Comparison of ENCODE assay signal across 7 cellular contexts in the genomic region with DNA sequence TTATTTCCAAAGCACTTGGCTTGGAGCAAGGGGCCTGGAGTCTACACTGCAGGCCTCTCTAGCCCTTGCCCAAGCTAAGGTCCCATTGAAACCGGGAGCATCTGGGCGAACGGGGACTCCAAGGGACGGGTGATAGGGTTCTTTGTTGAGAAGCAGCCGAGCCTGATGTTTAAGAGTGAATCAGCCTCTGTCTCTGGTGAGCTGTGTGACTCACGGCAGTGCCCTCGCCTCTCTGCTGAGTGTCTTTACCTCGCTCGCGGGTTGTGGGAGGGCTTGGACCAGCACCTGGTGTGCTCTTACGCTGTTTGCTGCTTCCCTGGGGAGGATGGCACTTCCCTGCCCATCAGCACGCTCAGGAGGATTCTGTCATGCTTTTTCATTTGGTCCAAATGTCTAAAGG. TPM values are rescaled to one million over a fixed set of nuclear protein-coding genes. Genes with fewer than 3 reads are reported as not detected.
DNase-seq lines count a peak whose midpoint lies in the region; ATAC-seq and TF ChIP-seq lines count a peak whose summit lies in the region.

No MANE protein-coding gene starts in this region.

- no peaks in the 10 kb centered on the region for H3K9me3 ChIP-seq in neural progenitor cell (ENCODE audit: low read depth)

- H3K27ac Mint-ChIP-seq in GM23338 (no peak overlapping the region), neural progenitor cell (no peak overlapping the region)
- peak overlapping the region; percentile 81 for H3K27ac Mint-ChIP-seq in dendritic cell treated with granulocyte-macrophage colony-stimulating factor and Interleukin-4, amounts not matched to agents 40 ng/mL and 50 ng/mL, for 4 days

- H3K4me2 ChIP-seq in GM23338 (peak overlapping the region; percentile 99), neural progenitor cell (peak overlapping the region; percentile 95)

- H3K9ac ChIP-seq in neural progenitor cell: no peak overlapping the region

- TF ChIP-seq CTCF in GM23338 (conservative IDR thresholded peaks at IDR 0.05; ENCODE audit: low read depth in 2 of 2): no peak
- no peak for TF ChIP-seq CTCF in RWPE1 (conservative IDR thresholded peaks at IDR 0.05; ENCODE audit: low read depth)
- no peak for TF ChIP-seq CTCF in neural progenitor cell (IDR thresholded peaks at IDR 0.05)
- TF ChIP-seq CTCF in GM20000 (IDR thresholded peaks at IDR 0.05; ENCODE audit: extremely low read depth, missing control alignments): no peak

- H3K27me3 ChIP-seq in GM23338 (ENCODE audit: insufficient read depth) (no peaks in the 10 kb centered on the region), neural progenitor cell (no peaks in the 10 kb centered on the region)

- H3K4me1 Mint-ChIP-seq in GM23338: peaks cover 12% of the 10 kb centered on the region
- peaks cover 39% of the 10 kb centered on the region for H3K4me1 Mint-ChIP-seq in dendritic cell treated with granulocyte-macrophage colony-stimulating factor and Interleukin-4, amounts not matched to agents 40 ng/mL and 50 ng/mL, for 4 days (ENCODE audit: low read depth)
- H3K4me1 Mint-ChIP-seq in neural progenitor cell: peaks cover 23% of the 10 kb centered on the region

- H3K27me3 Mint-ChIP-seq in GM23338 (ENCODE audit: insufficient read depth, low read depth, poor library complexity) (peaks cover 16% of the 10 kb centered on the region), neural progenitor cell (ENCODE audit: insufficient read depth, low read depth) (peaks cover 7% of the 10 kb centered on the region)
- no peaks in the 10 kb centered on the region for H3K27me3 Mint-ChIP-seq in dendritic cell treated with granulocyte-macrophage colony-stimulating factor and Interleukin-4, amounts not matched to agents 40 ng/mL and 50 ng/mL, for 4 days

- H3K36me3 ChIP-seq in GM23338 (ENCODE audit: insufficient read depth): no peaks in the 10 kb centered on the region
- H3K36me3 ChIP-seq in neural progenitor cell: no peaks in the 10 kb centered on the region

- intact Hi-C loops in dendritic cell treated with granulocyte-macrophage colony-stimulating factor and Interleukin-4, amounts not matched to agents 40 ng/mL and 50 ng/mL, for 4 days (cut with micrococcal nuclease): no loop called here

- no peaks in the 10 kb centered on the region; the same call in 2 of the 3 replicates for H3K9me3 Mint-ChIP-seq in GM23338
- H3K9me3 Mint-ChIP-seq in dendritic cell treated with granulocyte-macrophage colony-stimulating factor and Interleukin-4, amounts not matched to agents 40 ng/mL and 50 ng/mL, for 4 days: no peaks in the 10 kb centered on the region
- no peaks in the 10 kb centered on the region for H3K9me3 Mint-ChIP-seq in neural progenitor cell

- H4K20me1 ChIP-seq in GM23338 (replicated peaks; ENCODE audit: insufficient read depth): peaks cover 8% of the 10 kb centered on the region; the same call in 1 of the 2 replicates
- peaks cover 27% of the 10 kb centered on the region for H4K20me1 ChIP-seq in neural progenitor cell (ENCODE audit: low read depth)

- DNase-seq in GM23338 (ENCODE audit: low spot score) (no peak), RWPE1 (ENCODE audit: low spot score) (peak; percentile 86), neural progenitor cell (ENCODE audit: low spot score) (no peak), NCI-H1092 treated with DMSO at 0.1 percent for 48 hours (lab: John Stamatoyannopoulos, UW) (no peak), NCI-H2227 treated with DMSO at 0.1 percent for 48 hours (lab: John Stamatoyannopoulos, UW) (no peak), GM20000 (ENCODE audit: low spot score) (no peak)

- H3K79me2 ChIP-seq in GM23338 (replicated peaks; ENCODE audit: insufficient read depth): peaks cover 48% of the 10 kb centered on the region
- H3K79me2 ChIP-seq in neural progenitor cell (ENCODE audit: low read depth): peaks cover 50% of the 10 kb centered on the region

- H3F3A ChIP-seq in GM23338 (replicated peaks; ENCODE audit: low read depth) (peaks cover 18% of the 10 kb centered on the region), neural progenitor cell (ENCODE audit: low read depth) (peaks cover 1% of the 10 kb centered on the region)

- H3K4me3 ChIP-seq in GM23338 (peak overlapping the region; percentile 96), neural progenitor cell (peak overlapping the region; percentile 74)

- H3K4me3 Mint-ChIP-seq in GM23338 (peak overlapping the region; percentile 92), neural progenitor cell (peak overlapping the region; percentile 90)
- H3K4me3 Mint-ChIP-seq in dendritic cell treated with granulocyte-macrophage colony-stimulating factor and Interleukin-4, amounts not matched to agents 40 ng/mL and 50 ng/mL, for 4 days: peak overlapping the region; percentile 85

- CTCF ChIA-PET in RWPE1 (lab: Yijun Ruan, JAX): interaction anchor here (0.9 kb wide), 1 partner anchor 17 kb away, joined by 3 read pairs; no protein-coding TSS in a partner anchor

- POLR2A ChIA-PET in RWPE1 (lab: Yijun Ruan, JAX; ENCODE audit: low non-redundant PET): interaction anchor here (1.0 to 1.3 kb wide), 2 partner anchors 11 to 18 kb away, joined by 3 to 6 read pairs; partner anchors contain the start of gene MRPL12

- no peak overlapping the region for H2AFZ ChIP-seq in GM23338
- no peak overlapping the region for H2AFZ ChIP-seq in neural progenitor cell (replicated peaks)

- H3K4me1 ChIP-seq in GM23338 (ENCODE audit: insufficient read depth) (peaks cover 6% of the 10 kb centered on the region), neural progenitor cell (peaks cover 10% of the 10 kb centered on the region)

- H3K9me2 ChIP-seq in GM23338 (ENCODE audit: insufficient read depth): no peaks in the 10 kb centered on the region

- ATAC-seq in GM23338: no peak

- H3K27ac ChIP-seq in GM23338 (ENCODE audit: low read depth): no peak overlapping the region
- peak overlapping the region; percentile 91 for H3K27ac ChIP-seq in RWPE1
- H3K27ac ChIP-seq in neural progenitor cell: no peak overlapping the region

- H3K36me3 Mint-ChIP-seq in GM23338 (ENCODE audit: low read depth) (peaks cover 44% of the 10 kb centered on the region), neural progenitor cell (peaks cover 10% of the 10 kb centered on the region)
- peaks cover 83% of the 10 kb centered on the region for H3K36me3 Mint-ChIP-seq in dendritic cell treated with granulocyte-macrophage colony-stimulating factor and Interleukin-4, amounts not matched to agents 40 ng/mL and 50 ng/mL, for 4 days (ENCODE audit: low read depth)

TF ChIP-seq in GM23338, 12 proteins besides CTCF, POLR2A, EP300 and RAD21 (continues in another document):
- TF ChIP-seq STAT1 (IDR thresholded peaks at IDR 0.05; ENCODE audit: unreplicated experiment) (no peak), EZH2phosphoT487 (IDR thresholded peaks at IDR 0.05; ENCODE audit: unreplicated experiment) (no peak), ZNF114 (CRISPR knock-in tag; IDR thresholded peaks at IDR 0.05) (no peak), EZH2 (IDR thresholded peaks at IDR 0.05; ENCODE audit: low read depth, unreplicated experiment) (no peak), NANOG (IDR thresholded peaks at IDR 0.05; ENCODE audit: borderline replicate concordance) (no peak), CREB1 (CRISPR knock-in tag; IDR thresholded peaks at IDR 0.05; ENCODE audit: low read depth) (no peak), ZNF331 (CRISPR knock-in tag; IDR thresholded peaks at IDR 0.05; ENCODE audit: low read depth) (no peak), JUNB (IDR thresholded peaks at IDR 0.05; ENCODE audit: unreplicated experiment) (no peak), POLR2AphosphoS5 (IDR thresholded peaks at IDR 0.05; ENCODE audit: low read depth) (no peak)
- TF ChIP-seq, protein P1, sequence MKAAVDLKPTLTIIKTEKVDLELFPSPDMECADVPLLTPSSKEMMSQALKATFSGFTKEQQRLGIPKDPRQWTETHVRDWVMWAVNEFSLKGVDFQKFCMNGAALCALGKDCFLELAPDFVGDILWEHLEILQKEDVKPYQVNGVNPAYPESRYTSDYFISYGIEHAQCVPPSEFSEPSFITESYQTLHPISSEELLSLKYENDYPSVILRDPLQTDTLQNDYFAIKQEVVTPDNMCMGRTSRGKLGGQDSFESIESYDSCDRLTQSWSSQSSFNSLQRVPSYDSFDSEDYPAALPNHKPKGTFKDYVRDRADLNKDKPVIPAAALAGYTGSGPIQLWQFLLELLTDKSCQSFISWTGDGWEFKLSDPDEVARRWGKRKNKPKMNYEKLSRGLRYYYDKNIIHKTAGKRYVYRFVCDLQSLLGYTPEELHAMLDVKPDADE (IDR thresholded peaks at IDR 0.05): no peak

RNA-seq across cellular contexts. Expression of gene HGS, which starts 1.3 kb away (rescaled TPM):
- 66.9 and 90.2 TPM in 2 replicates for total RNA-seq in GM23338 (2014; rRNA removed; shearing (Covaris generic))
- polyA plus RNA-seq in GM23338 (2016; fragmentation: Nextera tagmentation; extraction: Ambion mirVana): 59.0 and 59.4 TPM in 2 replicates
- total RNA-seq in neural progenitor cell (ENCODE audit: low replicate concordance): 46.2 and 79.3 TPM in 2 replicates

RNA-seq across cellular contexts. Expression of gene ARL16, which starts 1.5 kb away (rescaled TPM):
- total RNA-seq in GM23338 (2014; rRNA removed; shearing (Covaris generic)): 41.3 and 54.9 TPM in 2 replicates
- polyA plus RNA-seq in GM23338 (2016; fragmentation: Nextera tagmentation; extraction: Ambion mirVana): 39.6 and 40.4 TPM in 2 replicates
- 31.2 and 40.3 TPM in 2 replicates for total RNA-seq in neural progenitor cell (ENCODE audit: low replicate concordance)

RNA-seq across cellular contexts. Expression of gene MRPL12, which starts 18.1 kb away (rescaled TPM):
- total RNA-seq in GM23338 (2014; rRNA removed; shearing (Covaris generic)): 50.9 and 53.2 TPM in 2 replicates
- 140 and 153 TPM in 2 replicates for polyA plus RNA-seq in GM23338 (2016; fragmentation: Nextera tagmentation; extraction: Ambion mirVana)
- total RNA-seq in neural progenitor cell (ENCODE audit: low replicate concordance): 13.2 and 30.9 TPM in 2 replicates

RNA-seq across cellular contexts. Expression of gene CCDC137, which starts 18.6 kb away (rescaled TPM):
- 22.3 and 26.1 TPM in 2 replicates for total RNA-seq in GM23338 (2014; rRNA removed; shearing (Covaris generic))
- 69.3 and 73.4 TPM in 2 replicates for polyA plus RNA-seq in GM23338 (2016; fragmentation: Nextera tagmentation; extraction: Ambion mirVana)
- 22.4 and 27.8 TPM in 2 replicates for total RNA-seq in neural progenitor cell (ENCODE audit: low replicate concordance)

RNA-seq across cellular contexts. Expression of gene OXLD1, which starts 18.7 kb away (rescaled TPM):
- 46.0 and 76.2 TPM in 2 replicates for total RNA-seq in GM23338 (2014; rRNA removed; shearing (Covaris generic))
- polyA plus RNA-seq in GM23338 (2016; fragmentation: Nextera tagmentation; extraction: Ambion mirVana): 64.9 and 73.0 TPM in 2 replicates
- total RNA-seq in neural progenitor cell (ENCODE audit: low replicate concordance): 11.9 and 51.4 TPM in 2 replicates
